ENCODE assay signal across 18 cellular contexts in the genomic region with DNA sequence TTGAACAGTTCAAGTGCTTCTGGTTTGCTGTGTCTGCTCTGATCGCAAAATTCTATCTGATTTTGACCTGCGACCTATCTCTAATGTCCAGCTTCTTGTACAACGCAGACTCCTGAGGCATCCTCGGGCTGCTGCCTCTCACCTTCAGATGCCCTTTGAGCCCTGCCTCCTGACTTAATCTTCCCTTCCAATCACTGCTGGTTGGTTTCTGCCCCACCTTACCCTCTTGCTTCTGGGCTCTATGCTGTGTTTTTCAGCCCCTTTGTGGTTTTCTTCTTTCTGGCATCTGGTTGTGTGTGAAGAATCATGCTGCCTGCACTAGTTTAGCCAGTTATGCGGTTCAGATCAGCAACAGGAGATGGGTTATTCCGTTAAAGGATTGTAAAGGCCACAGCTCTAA.
A peak's percentile ranks its signal among the peaks of the same experiment; 100 is the strongest.
DNase-seq lines count a peak whose midpoint lies in the region; ATAC-seq and TF ChIP-seq lines count a peak whose summit lies in the region.
"Had no signal": no experiment of that assay in that cellular context is flagged by ENCODE, and none has a peak within 500 bp of the region (broad histone marks: within the 10 kb centered on the region; RNA-seq: fewer than 3 reads in every experiment).

No MANE protein-coding gene starts in this region.

- H4K20me1 ChIP-seq in Loucy (ENCODE audit: insufficient read depth, low read length, poor library complexity, severe bottlenecking), result no peaks in the 10 kb centered on the region

- H3K9ac ChIP-seq in Loucy (ENCODE audit: low read depth, low read length, poor library complexity, severe bottlenecking), result no peak overlapping the region

- no peaks in the 10 kb centered on the region for H3K9me2 ChIP-seq in Loucy (replicated peaks; ENCODE audit: low read depth, low read length)

- H3K27me3 ChIP-seq in Loucy (ENCODE audit: insufficient read depth, low read length, poor library complexity, severe bottlenecking), result no peaks in the 10 kb centered on the region
- no peaks in the 10 kb centered on the region for H3K27me3 ChIP-seq in aorta (ENCODE audit: control insufficient read depth in 1 of 2, insufficient read depth in 2 of 2, low read length in 1 of 2)
- no peaks in the 10 kb centered on the region for H3K27me3 ChIP-seq in breast epithelium

- no peaks in the 10 kb centered on the region for H3K36me3 Mint-ChIP-seq in activated T-cell treated with anti-CD3 and anti-CD28 coated beads, Interleukin-2, amount 50 U/mL, for 72 hours (ENCODE audit: insufficient read depth in 2 of 2)
- peaks cover 30% of the 10 kb centered on the region for H3K36me3 Mint-ChIP-seq in activated naive CD8-positive, alpha-beta T cell treated with anti-CD3 and anti-CD28 coated beads, Interleukin-2, amount 10 ng/mL, durations not matched to agents 7 days and 5 days
- no peaks in the 10 kb centered on the region for H3K36me3 Mint-ChIP-seq in stimulated activated naive CD8-positive, alpha-beta T cell treated with anti-CD3 and anti-CD28 coated beads, Interleukin-15, Interleukin-2, amounts not matched to agents 100 ng/mL and 50 ng/mL, for 24 hours (ENCODE audit: low read depth)
- H3K36me3 Mint-ChIP-seq: IgD-negative memory B cell had no signal

- peak overlapping the region; percentile 7 to 38 for H3K4me3 Mint-ChIP-seq in activated T-cell treated with anti-CD3 and anti-CD28 coated beads, Interleukin-2, amount 50 U/mL, for 72 hours
- peak overlapping the region; percentile 41 for H3K4me3 Mint-ChIP-seq in activated naive CD8-positive, alpha-beta T cell treated with anti-CD3 and anti-CD28 coated beads, Interleukin-2, amount 10 ng/mL, durations not matched to agents 7 days and 5 days
- peak overlapping the region; percentile 34 for H3K4me3 Mint-ChIP-seq in stimulated activated naive CD8-positive, alpha-beta T cell treated with anti-CD3 and anti-CD28 coated beads, Interleukin-15, Interleukin-2, amounts not matched to agents 100 ng/mL and 50 ng/mL, for 24 hours
- H3K4me3 Mint-ChIP-seq: B cell, IgD-negative memory B cell had no signal

- TF ChIP-seq POLR2A in breast epithelium (IDR thresholded peaks at IDR 0.05), result no peak

- H3K4me1 ChIP-seq in Loucy (ENCODE audit: insufficient read depth, low read length, poor library complexity, severe bottlenecking) (peaks cover 41% of the 10 kb centered on the region), aorta (ENCODE audit: control insufficient read depth in 1 of 2, insufficient read depth in 2 of 2, low read length in 2 of 2) (no peaks in the 10 kb centered on the region), breast epithelium (no peaks in the 10 kb centered on the region)
- H3K4me1 ChIP-seq: Caco-2 had no signal

- intact Hi-C loops in aorta (cut with DNase I) (no loop called here), breast epithelium (cut with DNase I; ENCODE audit: low total_unique reads) (no loop called here)

- ATAC-seq in activated T-cell treated with anti-CD3 and anti-CD28 coated beads, Interleukin-2, amount 50 U/mL, for 72 hours (replicated peaks in 1 of 2), result peak; percentile 11 to 37
- peak; percentile 50 for ATAC-seq in activated naive CD8-positive, alpha-beta T cell treated with anti-CD3 and anti-CD28 coated beads, Interleukin-2, amount 10 ng/mL, durations not matched to agents 7 days and 5 days (ENCODE audit: low read depth)
- no peak for ATAC-seq in aorta (ENCODE audit: low FRiP score)

- H3K9me3 Mint-ChIP-seq in activated T-cell treated with anti-CD3 and anti-CD28 coated beads, Interleukin-2, amount 50 U/mL, for 72 hours, result peaks cover 0 to 4% of the 10 kb centered on the region in 2 donors
- H3K9me3 Mint-ChIP-seq in activated naive CD8-positive, alpha-beta T cell treated with anti-CD3 and anti-CD28 coated beads, Interleukin-2, amount 10 ng/mL, durations not matched to agents 7 days and 5 days, result peaks cover 1% of the 10 kb centered on the region
- H3K9me3 Mint-ChIP-seq in stimulated activated naive CD8-positive, alpha-beta T cell treated with anti-CD3 and anti-CD28 coated beads, Interleukin-15, Interleukin-2, amounts not matched to agents 100 ng/mL and 50 ng/mL, for 24 hours, result no peaks in the 10 kb centered on the region

- no peaks in the 10 kb centered on the region for H3K27me3 Mint-ChIP-seq in activated T-cell treated with anti-CD3 and anti-CD28 coated beads, Interleukin-2, amount 50 U/mL, for 72 hours (ENCODE audit: low read depth)
- no peaks in the 10 kb centered on the region for H3K27me3 Mint-ChIP-seq in activated naive CD8-positive, alpha-beta T cell treated with anti-CD3 and anti-CD28 coated beads, Interleukin-2, amount 10 ng/mL, durations not matched to agents 7 days and 5 days
- H3K27me3 Mint-ChIP-seq in stimulated activated naive CD8-positive, alpha-beta T cell treated with anti-CD3 and anti-CD28 coated beads, Interleukin-15, Interleukin-2, amounts not matched to agents 100 ng/mL and 50 ng/mL, for 24 hours, result no peaks in the 10 kb centered on the region
- H3K27me3 Mint-ChIP-seq: B cell, IgD-negative memory B cell had no signal

- H3K27ac ChIP-seq in aorta (ENCODE audit: low read depth in 1 of 2, low read length in 2 of 2), result no peak overlapping the region
- no peak overlapping the region for H3K27ac ChIP-seq in breast epithelium

- 93 to 94% methylated on average over 6 of the region's 6 CpGs for WGBS in aorta, 2 donors

- peak overlapping the region; percentile 10 for H3K4me3 ChIP-seq in Loucy (ENCODE audit: low read length, poor library complexity, severe bottlenecking)
- no peak overlapping the region for H3K4me3 ChIP-seq in aorta (ENCODE audit: low read length in 2 of 2)
- no peak overlapping the region for H3K4me3 ChIP-seq in breast epithelium

- H3K27ac Mint-ChIP-seq in activated T-cell treated with anti-CD3 and anti-CD28 coated beads, Interleukin-2, amount 50 U/mL, for 72 hours, result peak overlapping the region; percentile 16
- H3K27ac Mint-ChIP-seq in activated naive CD8-positive, alpha-beta T cell treated with anti-CD3 and anti-CD28 coated beads, Interleukin-2, amount 10 ng/mL, durations not matched to agents 7 days and 5 days, result peak overlapping the region; percentile 27
- peak overlapping the region; percentile 64 for H3K27ac Mint-ChIP-seq in stimulated activated naive CD8-positive, alpha-beta T cell treated with anti-CD3 and anti-CD28 coated beads, Interleukin-15, Interleukin-2, amounts not matched to agents 100 ng/mL and 50 ng/mL, for 24 hours
- H3K27ac Mint-ChIP-seq: B cell had no signal

- H3K4me1 Mint-ChIP-seq in activated T-cell treated with anti-CD3 and anti-CD28 coated beads, Interleukin-2, amount 50 U/mL, for 72 hours (ENCODE audit: low read depth), result peaks cover 29% of the 10 kb centered on the region
- peaks cover 42% of the 10 kb centered on the region for H3K4me1 Mint-ChIP-seq in activated naive CD8-positive, alpha-beta T cell treated with anti-CD3 and anti-CD28 coated beads, Interleukin-2, amount 10 ng/mL, durations not matched to agents 7 days and 5 days
- peaks cover 49% of the 10 kb centered on the region for H3K4me1 Mint-ChIP-seq in stimulated activated naive CD8-positive, alpha-beta T cell treated with anti-CD3 and anti-CD28 coated beads, Interleukin-15, Interleukin-2, amounts not matched to agents 100 ng/mL and 50 ng/mL, for 24 hours (ENCODE audit: low read depth)
- H3K4me1 Mint-ChIP-seq: B cell, IgD-negative memory B cell had no signal

- H2AFZ ChIP-seq in Loucy (ENCODE audit: low read length), result no peak overlapping the region

- H3K36me3 ChIP-seq in Loucy (ENCODE audit: insufficient read depth, low read length) (no peaks in the 10 kb centered on the region), aorta (ENCODE audit: control insufficient read depth in 1 of 2, insufficient read depth in 2 of 2, low read length in 1 of 2) (no peaks in the 10 kb centered on the region), breast epithelium (no peaks in the 10 kb centered on the region)

- peak overlapping the region; percentile 47 for H3K4me2 ChIP-seq in Loucy (ENCODE audit: low read depth, low read length, poor library complexity, severe bottlenecking)

- no peak for DNase-seq in activated T-cell treated with anti-CD3 and anti-CD28 coated beads, Interleukin-2, amount 50 U/mL, for 72 hours
- no peak for DNase-seq in activated T-cell treated with anti-CD3 and anti-CD28 coated beads, Interleukin-2, amount 50 U/mL, for 1 hour
- DNase-seq in activated naive CD8-positive, alpha-beta T cell treated with anti-CD3 and anti-CD28 coated beads, Interleukin-2, amount 10 ng/mL, durations not matched to agents 7 days and 5 days, result no peak
- no peak for DNase-seq in stimulated activated CD4-positive, alpha-beta T cell treated with anti-CD3 and anti-CD28 coated beads, Interleukin-1b, Interleukin-23, amount 100 ng/mL, for 48 hours
- DNase-seq in aorta (no peak), breast epithelium (ENCODE audit: low spot score in 2 of 2) (no peak)
- DNase-seq: Caco-2, DMS153, GF-D8, H7, NCI-H1092 treated with DMSO at 0.1 percent for 48 hours, NCI-H146, NCI-H2081, SHP77 had no signal

- no peak for TF ChIP-seq CTCF in Loucy (conservative IDR thresholded peaks at IDR 0.05; ENCODE audit: low read length)
- TF ChIP-seq CTCF in breast epithelium (IDR thresholded peaks at IDR 0.05), result no peak

- POLR2A ChIA-PET in activated naive CD8-positive, alpha-beta T cell treated with anti-CD3 and anti-CD28 coated beads, Interleukin-2, amount 10 ng/mL, durations not matched to agents 7 days and 5 days (lab: Charles Lee), result no interaction called here

- no peaks in the 10 kb centered on the region for H3K9me3 ChIP-seq in Loucy (ENCODE audit: insufficient read depth, low read depth, low read length)
- no peaks in the 10 kb centered on the region for H3K9me3 ChIP-seq in aorta (ENCODE audit: control insufficient read depth, low read length)
- no peaks in the 10 kb centered on the region for H3K9me3 ChIP-seq in breast epithelium
- H3K9me3 ChIP-seq: Caco-2 had no signal

- no peaks in the 10 kb centered on the region for H3K79me2 ChIP-seq in Loucy (ENCODE audit: insufficient read depth, low read length)

- H3F3A ChIP-seq in Loucy (ENCODE audit: low read depth), result no peaks in the 10 kb centered on the region
